Comparison of ENCODE assay signal across 7 cellular contexts in the genomic region with DNA sequence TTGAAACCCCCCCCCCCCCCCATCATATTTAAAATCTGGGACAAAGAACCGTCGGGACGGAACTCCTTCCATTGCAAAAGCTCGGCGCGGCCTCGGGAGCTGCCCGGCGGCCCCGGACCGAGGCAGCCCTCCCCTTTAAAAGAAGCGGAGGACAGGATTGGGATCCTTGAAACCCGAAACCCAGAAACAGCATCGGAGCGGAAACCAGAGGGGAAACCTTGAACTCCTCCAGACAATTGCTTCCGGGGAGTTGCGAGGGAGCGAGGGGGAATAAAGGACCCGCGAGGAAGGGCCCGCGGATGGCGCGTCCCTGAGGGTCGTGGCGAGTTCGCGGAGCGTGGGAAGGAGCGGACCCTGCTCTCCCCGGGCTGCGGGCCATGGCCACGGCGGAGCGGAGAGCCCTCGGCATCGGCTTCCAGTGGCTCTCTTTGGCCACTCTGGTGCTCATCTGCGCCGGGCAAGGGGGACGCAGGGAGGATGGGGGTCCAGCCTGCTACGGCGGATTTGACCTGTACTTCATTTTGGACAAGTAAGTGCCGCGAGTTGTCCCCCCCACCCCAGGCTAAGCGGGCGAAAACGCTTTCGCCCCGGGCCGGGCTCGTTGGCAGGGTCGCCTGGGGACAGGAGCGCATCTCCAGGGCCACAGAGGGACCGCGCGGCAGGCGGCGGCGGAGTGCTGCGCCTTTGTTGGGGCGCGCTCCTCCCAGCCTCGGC. TPM values are rescaled to one million over a fixed set of nuclear protein-coding genes. Genes with fewer than 3 reads are reported as not detected.
DNase-seq lines count a peak whose midpoint lies in the region; ATAC-seq and TF ChIP-seq lines count a peak whose summit lies in the region.

A gene (plus strand): TSS at position 57 of the 714 bp plus-strand sequence. CDS start 321 bp downstream, at position 378.

- DNase-seq in NCI-H1417 treated with DMSO at 0.1 percent for 48 hours (lab: John Stamatoyannopoulos, UW) (peak; percentile 32), WTC11 (ENCODE audit: low spot score) (peak; percentile 69), midbrain (lab: John Stamatoyannopoulos, UW) (peak; percentile 63), tibial nerve (ENCODE audit: low spot score in 2 of 2) (peak in 1 of 2 donors; percentile 36)

- TF ChIP-seq POLR2A in tibial nerve (IDR thresholded peaks at IDR 0.05): peak in 1 of 2 donors; percentile 23

- POLR2A ChIA-PET in WTC11 (lab: Charles Lee): interaction anchor here (0.6 kb wide), 1 partner anchor 634 kb away, joined by 5 read pairs; no protein-coding TSS in a partner anchor

- H3K27me3 ChIP-seq in tibial nerve: no peaks in the 10 kb centered on the region

- peak within 1 kb of the TSS; percentile 71 for H3K9ac ChIP-seq in ES-I3 (ENCODE audit: low read depth, low read length)

- no peaks in the 10 kb centered on the region for H3K36me3 Mint-ChIP-seq in WTC11

- H3K4me3 ChIP-seq in tibial nerve: peak within 1 kb of the TSS; percentile 67 to 74 (median 69)

- 1 to 2% methylated on average over 39 to 62 of the region's 63 CpGs for WGBS in tibial nerve, 2 donors

- TF ChIP-seq CTCF in WTC11 (IDR thresholded peaks at IDR 0.05) (no peak), tibial nerve (IDR thresholded peaks at IDR 0.05) (peak in 3 of 5 experiments; percentile 2 to 33 (median 5))

- H3K9me3 ChIP-seq in ES-I3 (ENCODE audit: control insufficient read depth, insufficient read depth, low read length): no peaks in the 10 kb centered on the region
- no peaks in the 10 kb centered on the region for H3K9me3 ChIP-seq in tibial nerve

- H3K36me3 ChIP-seq in ES-I3 (ENCODE audit: insufficient read depth, low read length) (no peaks in the 10 kb centered on the region), tibial nerve (no peaks in the 10 kb centered on the region)

- H3K27ac ChIP-seq in tibial nerve: peak within 1 kb of the TSS; percentile 72 to 88 (median 78)

- no peaks in the 10 kb centered on the region for H3K9me3 Mint-ChIP-seq in WTC11

- no peaks in the 10 kb centered on the region for H3K4me1 ChIP-seq in ES-I3 (ENCODE audit: insufficient read depth, low read length)
- H3K4me1 ChIP-seq in tibial nerve: peaks cover 0 to 52% (median 13%) of the 10 kb centered on the region in 4 donors

- peaks cover 21% of the 10 kb centered on the region for H3K4me1 Mint-ChIP-seq in WTC11

- peak within 1 kb of the TSS; percentile 81 for H3K27ac Mint-ChIP-seq in WTC11

- ATAC-seq in WTC11 (peak; percentile 79), esophagus mucosa (peak; percentile 53), GM18520 (IDR thresholded peaks at IDR 0.05; ENCODE audit: unreplicated experiment) (no peak)

- peak within 1 kb of the TSS; percentile 74 for H3K4me3 Mint-ChIP-seq in WTC11

- peak in 1 of 2 donors; percentile 48 for TF ChIP-seq EP300 in tibial nerve (IDR thresholded peaks at IDR 0.05)

- peaks cover 32% of the 10 kb centered on the region for H3K27me3 Mint-ChIP-seq in WTC11 (ENCODE audit: low read depth)

- CTCF ChIA-PET in WTC11 (lab: Charles Lee): interaction anchor here (0.5 to 1.3 kb wide), 14 partner anchors 10 to 589 kb away, joined by 3 to 8 read pairs (median 4); no protein-coding TSS in a partner anchor

TF ChIP-seq in WTC11, 78 proteins besides CTCF, POLR2A, EP300 and RAD21 (continues in another document):
- TF ChIP-seq SOX15 (CRISPR knock-in tag; IDR thresholded peaks at IDR 0.05): no peak
- TF ChIP-seq, protein P1, sequence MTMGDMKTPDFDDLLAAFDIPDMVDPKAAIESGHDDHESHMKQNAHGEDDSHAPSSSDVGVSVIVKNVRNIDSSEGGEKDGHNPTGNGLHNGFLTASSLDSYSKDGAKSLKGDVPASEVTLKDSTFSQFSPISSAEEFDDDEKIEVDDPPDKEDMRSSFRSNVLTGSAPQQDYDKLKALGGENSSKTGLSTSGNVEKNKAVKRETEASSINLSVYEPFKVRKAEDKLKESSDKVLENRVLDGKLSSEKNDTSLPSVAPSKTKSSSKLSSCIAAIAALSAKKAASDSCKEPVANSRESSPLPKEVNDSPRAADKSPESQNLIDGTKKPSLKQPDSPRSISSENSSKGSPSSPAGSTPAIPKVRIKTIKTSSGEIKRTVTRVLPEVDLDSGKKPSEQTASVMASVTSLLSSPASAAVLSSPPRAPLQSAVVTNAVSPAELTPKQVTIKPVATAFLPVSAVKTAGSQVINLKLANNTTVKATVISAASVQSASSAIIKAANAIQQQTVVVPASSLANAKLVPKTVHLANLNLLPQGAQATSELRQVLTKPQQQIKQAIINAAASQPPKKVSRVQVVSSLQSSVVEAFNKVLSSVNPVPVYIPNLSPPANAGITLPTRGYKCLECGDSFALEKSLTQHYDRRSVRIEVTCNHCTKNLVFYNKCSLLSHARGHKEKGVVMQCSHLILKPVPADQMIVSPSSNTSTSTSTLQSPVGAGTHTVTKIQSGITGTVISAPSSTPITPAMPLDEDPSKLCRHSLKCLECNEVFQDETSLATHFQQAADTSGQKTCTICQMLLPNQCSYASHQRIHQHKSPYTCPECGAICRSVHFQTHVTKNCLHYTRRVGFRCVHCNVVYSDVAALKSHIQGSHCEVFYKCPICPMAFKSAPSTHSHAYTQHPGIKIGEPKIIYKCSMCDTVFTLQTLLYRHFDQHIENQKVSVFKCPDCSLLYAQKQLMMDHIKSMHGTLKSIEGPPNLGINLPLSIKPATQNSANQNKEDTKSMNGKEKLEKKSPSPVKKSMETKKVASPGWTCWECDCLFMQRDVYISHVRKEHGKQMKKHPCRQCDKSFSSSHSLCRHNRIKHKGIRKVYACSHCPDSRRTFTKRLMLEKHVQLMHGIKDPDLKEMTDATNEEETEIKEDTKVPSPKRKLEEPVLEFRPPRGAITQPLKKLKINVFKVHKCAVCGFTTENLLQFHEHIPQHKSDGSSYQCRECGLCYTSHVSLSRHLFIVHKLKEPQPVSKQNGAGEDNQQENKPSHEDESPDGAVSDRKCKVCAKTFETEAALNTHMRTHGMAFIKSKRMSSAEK (CRISPR knock-in tag; IDR thresholded peaks at IDR 0.05; ENCODE audit: borderline replicate concordance): no peak
- TF ChIP-seq TEAD1 (CRISPR knock-in tag; IDR thresholded peaks at IDR 0.05): 0 out of 2 replicates have a peak, but pooled peaks have one; percentile 11
- no peak for TF ChIP-seq PRRX2 (CRISPR knock-in tag; IDR thresholded peaks at IDR 0.05)
- no peak for TF ChIP-seq ZNF138 (CRISPR knock-in tag; conservative IDR thresholded peaks at IDR 0.05)
- TF ChIP-seq, protein P2, sequence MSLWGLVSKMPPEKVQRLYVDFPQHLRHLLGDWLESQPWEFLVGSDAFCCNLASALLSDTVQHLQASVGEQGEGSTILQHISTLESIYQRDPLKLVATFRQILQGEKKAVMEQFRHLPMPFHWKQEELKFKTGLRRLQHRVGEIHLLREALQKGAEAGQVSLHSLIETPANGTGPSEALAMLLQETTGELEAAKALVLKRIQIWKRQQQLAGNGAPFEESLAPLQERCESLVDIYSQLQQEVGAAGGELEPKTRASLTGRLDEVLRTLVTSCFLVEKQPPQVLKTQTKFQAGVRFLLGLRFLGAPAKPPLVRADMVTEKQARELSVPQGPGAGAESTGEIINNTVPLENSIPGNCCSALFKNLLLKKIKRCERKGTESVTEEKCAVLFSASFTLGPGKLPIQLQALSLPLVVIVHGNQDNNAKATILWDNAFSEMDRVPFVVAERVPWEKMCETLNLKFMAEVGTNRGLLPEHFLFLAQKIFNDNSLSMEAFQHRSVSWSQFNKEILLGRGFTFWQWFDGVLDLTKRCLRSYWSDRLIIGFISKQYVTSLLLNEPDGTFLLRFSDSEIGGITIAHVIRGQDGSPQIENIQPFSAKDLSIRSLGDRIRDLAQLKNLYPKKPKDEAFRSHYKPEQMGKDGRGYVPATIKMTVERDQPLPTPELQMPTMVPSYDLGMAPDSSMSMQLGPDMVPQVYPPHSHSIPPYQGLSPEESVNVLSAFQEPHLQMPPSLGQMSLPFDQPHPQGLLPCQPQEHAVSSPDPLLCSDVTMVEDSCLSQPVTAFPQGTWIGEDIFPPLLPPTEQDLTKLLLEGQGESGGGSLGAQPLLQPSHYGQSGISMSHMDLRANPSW (CRISPR knock-in tag; conservative IDR thresholded peaks at IDR 0.05; ENCODE audit: low read depth): no peak
- TF ChIP-seq ZNF671 (CRISPR knock-in tag; IDR thresholded peaks at IDR 0.05): no peak
- TF ChIP-seq CBFB (CRISPR knock-in tag; IDR thresholded peaks at IDR 0.05; ENCODE audit: low read depth): no peak
- no peak for TF ChIP-seq HMGA2 (CRISPR knock-in tag; IDR thresholded peaks at IDR 0.05)
- TF ChIP-seq NR3C1 (CRISPR knock-in tag; conservative IDR thresholded peaks at IDR 0.05; ENCODE audit: low read depth): no peak
- TF ChIP-seq FOXJ3 (CRISPR knock-in tag; IDR thresholded peaks at IDR 0.05; ENCODE audit: borderline replicate concordance): no peak
- TF ChIP-seq, protein P3, sequence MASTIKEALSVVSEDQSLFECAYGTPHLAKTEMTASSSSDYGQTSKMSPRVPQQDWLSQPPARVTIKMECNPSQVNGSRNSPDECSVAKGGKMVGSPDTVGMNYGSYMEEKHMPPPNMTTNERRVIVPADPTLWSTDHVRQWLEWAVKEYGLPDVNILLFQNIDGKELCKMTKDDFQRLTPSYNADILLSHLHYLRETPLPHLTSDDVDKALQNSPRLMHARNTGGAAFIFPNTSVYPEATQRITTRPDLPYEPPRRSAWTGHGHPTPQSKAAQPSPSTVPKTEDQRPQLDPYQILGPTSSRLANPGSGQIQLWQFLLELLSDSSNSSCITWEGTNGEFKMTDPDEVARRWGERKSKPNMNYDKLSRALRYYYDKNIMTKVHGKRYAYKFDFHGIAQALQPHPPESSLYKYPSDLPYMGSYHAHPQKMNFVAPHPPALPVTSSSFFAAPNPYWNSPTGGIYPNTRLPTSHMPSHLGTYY (CRISPR knock-in tag; IDR thresholded peaks at IDR 0.05): no peak
- TF ChIP-seq SMAD4 (CRISPR knock-in tag; IDR thresholded peaks at IDR 0.05): no peak
- TF ChIP-seq GTF2I (CRISPR knock-in tag; conservative IDR thresholded peaks at IDR 0.05): no peak
- TF ChIP-seq, protein P4, sequence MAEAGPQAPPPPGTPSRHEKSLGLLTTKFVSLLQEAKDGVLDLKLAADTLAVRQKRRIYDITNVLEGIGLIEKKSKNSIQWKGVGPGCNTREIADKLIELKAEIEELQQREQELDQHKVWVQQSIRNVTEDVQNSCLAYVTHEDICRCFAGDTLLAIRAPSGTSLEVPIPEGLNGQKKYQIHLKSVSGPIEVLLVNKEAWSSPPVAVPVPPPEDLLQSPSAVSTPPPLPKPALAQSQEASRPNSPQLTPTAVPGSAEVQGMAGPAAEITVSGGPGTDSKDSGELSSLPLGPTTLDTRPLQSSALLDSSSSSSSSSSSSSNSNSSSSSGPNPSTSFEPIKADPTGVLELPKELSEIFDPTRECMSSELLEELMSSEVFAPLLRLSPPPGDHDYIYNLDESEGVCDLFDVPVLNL (CRISPR knock-in tag; IDR thresholded peaks at IDR 0.05; ENCODE audit: borderline replicate concordance, low read depth): no peak
- TF ChIP-seq SP1 (CRISPR knock-in tag; conservative IDR thresholded peaks at IDR 0.05): peak; percentile 58
- TF ChIP-seq FOXP1 (CRISPR knock-in tag; IDR thresholded peaks at IDR 0.05; ENCODE audit: borderline replicate concordance): peak; percentile 71; the same call in 1 of the 2 replicates
- TF ChIP-seq ZNF423 (CRISPR knock-in tag; IDR thresholded peaks at IDR 0.05): no peak

RNA-seq across cellular contexts. Expression of the gene that starts here (rescaled TPM):
- total RNA-seq in WTC11 (2021) (30.0 to 37.7 TPM (median 36.8 TPM) in 3 replicates), esophagus mucosa (13.9 TPM), tibial nerve (10 to 100 TPM; 53.7 to 69.0 (median 59.3) TPM)
